8 cellular contexts compared by ENCODE assay signal in the genomic region with DNA sequence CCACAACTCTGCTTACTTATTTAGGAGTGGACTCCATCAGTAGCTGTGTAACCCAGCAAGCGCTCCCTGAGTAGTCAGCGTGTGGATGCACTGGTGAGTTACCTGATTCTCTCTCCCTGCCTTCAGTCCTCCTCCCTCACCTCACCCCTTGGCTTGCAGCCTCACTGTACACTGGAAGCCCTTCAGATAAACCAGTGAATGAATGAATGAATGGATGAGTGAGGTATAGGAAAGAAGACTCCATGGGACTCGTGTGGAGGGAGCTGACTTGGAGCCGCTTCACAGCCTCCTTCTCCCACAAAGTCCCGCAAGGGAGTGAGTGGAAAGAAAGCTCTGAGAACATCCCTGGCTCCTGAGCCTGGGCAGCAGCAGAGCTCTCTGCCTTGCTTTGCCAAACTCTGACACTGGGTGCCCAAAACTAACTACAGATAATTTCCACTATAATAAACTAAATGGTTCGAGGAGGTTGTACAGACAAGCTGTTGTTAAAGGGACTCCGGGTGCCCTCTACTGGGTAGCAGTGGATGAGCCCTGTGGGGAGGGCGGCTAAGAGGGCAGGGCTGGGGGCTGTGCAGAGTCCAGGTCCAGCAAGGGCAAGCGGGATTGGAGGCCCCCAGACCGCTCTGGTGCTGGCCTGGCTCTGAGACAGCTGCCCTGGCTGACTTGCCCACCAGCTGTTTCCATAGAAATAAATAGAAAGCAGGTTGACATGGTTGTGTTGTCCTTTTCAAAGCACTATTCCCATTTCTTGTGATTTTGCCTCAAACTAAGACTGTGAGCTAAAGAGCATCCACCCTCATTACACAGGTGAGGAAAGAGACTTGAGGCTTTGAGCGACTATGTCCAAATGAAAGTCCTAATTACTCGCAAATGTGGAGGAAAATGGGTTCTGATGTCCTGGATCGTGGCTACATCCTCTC.
A peak's percentile ranks its signal among the peaks of the same experiment; 100 is the strongest.
DNase-seq lines count a peak whose midpoint lies in the region; ATAC-seq and TF ChIP-seq lines count a peak whose summit lies in the region.

No MANE protein-coding gene starts in this region.

- ATAC-seq in esophagus mucosa: peak; percentile 43

- H3K27ac ChIP-seq in AG04450 (ENCODE audit: low read depth, low read length) (no peak overlapping the region), PC-9 (no peak overlapping the region)

- no peaks in the 10 kb centered on the region for H3K9me3 ChIP-seq in AG04450 (ENCODE audit: control insufficient read depth, insufficient read depth, low read length)
- peaks cover under 1% of the 10 kb centered on the region; the same call in 1 of the 2 replicates for H3K9me3 ChIP-seq in PC-9 (ENCODE audit: insufficient read depth, low read depth)

- peak; percentile 81 for TF ChIP-seq CTCF in AG04450 (IDR thresholded peaks at IDR 0.05; ENCODE audit: low read depth, low read length)
- peak; percentile 25 for TF ChIP-seq CTCF in GM13976 (IDR thresholded peaks at IDR 0.05; ENCODE audit: borderline replicate concordance, control extremely low read depth, extremely low read depth, insufficient read depth, missing control alignments)
- TF ChIP-seq CTCF in PC-9 (conservative IDR thresholded peaks at IDR 0.05): peak; percentile 69

- CTCF ChIA-PET in AG04450 (lab: Charles Lee) (interaction anchor here (0.6 to 4.3 kb wide), 17 partner anchors 11 to 844 kb away, joined by 3 to 28 read pairs (median 3); no protein-coding TSS in a partner anchor), PC-9 (lab: Charles Lee) (no interaction called here)

- H4K20me1 ChIP-seq in PC-9 (ENCODE audit: insufficient read depth): no peaks in the 10 kb centered on the region

- no peaks in the 10 kb centered on the region for H3K4me1 ChIP-seq in PC-9 (replicated peaks; ENCODE audit: insufficient read depth)

- H3F3A ChIP-seq in PC-9 (ENCODE audit: insufficient read depth, low read depth): no peaks in the 10 kb centered on the region

- H3K4me3 ChIP-seq in AG04450 (ENCODE audit: low read depth, low read length): no peak overlapping the region
- no peak overlapping the region for H3K4me3 ChIP-seq in PC-9

- H3K79me2 ChIP-seq in PC-9 (ENCODE audit: low read depth): no peaks in the 10 kb centered on the region

- DNase-seq in AG04450 (ENCODE audit: low read depth, low spot score) (no peak), GM13976 (ENCODE audit: low spot score) (no peak), PC-9 (peak in 1 of 2 experiments; percentile 32), nucleus accumbens (lab: John Stamatoyannopoulos, UW) (peak in 44 of 56 donors; percentile 10 to 72 (median 37)), NCI-H146 treated with DMSO at 0.1 percent for 48 hours (lab: John Stamatoyannopoulos, UW; ENCODE audit: unreplicated experiment) (no peak), NCI-H1417 (lab: John Stamatoyannopoulos, UW) (no peak)
- DNase-seq in effector CD8-positive, alpha-beta T cell (lab: John Stamatoyannopoulos, UW): no peak

- H3K27me3 ChIP-seq in AG04450 (ENCODE audit: control insufficient read depth, insufficient read depth, low read length) (peaks cover 26% of the 10 kb centered on the region), PC-9 (ENCODE audit: insufficient read depth, low read depth) (no peaks in the 10 kb centered on the region)

- no peaks in the 10 kb centered on the region for H3K36me3 ChIP-seq in PC-9 (ENCODE audit: low read depth)

- H3K4me2 ChIP-seq in PC-9: no peak overlapping the region

- in situ Hi-C loops in GM13976 (cut with MboI; ENCODE audit: low sequenced_read_pairs, unreplicated experiment): loop anchor here (25.0 kb wide), 1 partner anchor 131 kb away; no protein-coding TSS in a partner anchor

- no TSS peak for BruUV-seq in PC-9 (replicated peaks; lab: Mats Ljungman, UMichigan)

- POLR2A ChIA-PET in AG04450 (lab: Yijun Ruan, JAX) (no interaction called here), PC-9 (lab: Charles Lee; ENCODE audit: unreplicated experiment) (no interaction called here)

- H3K9me2 ChIP-seq in PC-9 (ENCODE audit: insufficient read depth): no peaks in the 10 kb centered on the region

- intact Hi-C loops in PC-9 (cut with micrococcal nuclease; ENCODE audit: unreplicated experiment): loop anchor here (5.0 to 10.0 kb wide), 4 partner anchors 287 to 889 kb away; no protein-coding TSS in a partner anchor

- no peak overlapping the region for H2AFZ ChIP-seq in PC-9

Comparison
In these comparisons a context has a peak if more than half of its experiments do, and no peak if none do; other contexts are left out.
1. DNase-seq: peak in nucleus accumbens (44 of 56); none in AG04450 (single experiment), GM13976 (single experiment), NCI-H146 treated with DMSO at 0.1 percent for 48 hours (single experiment), NCI-H1417 (0 of 3) and effector CD8-positive, alpha-beta T cell (single experiment).
2. CTCF ChIP-seq: peak in every context shown above with its lines; median percentile 81 in AG04450; 69 in PC-9; 25 in GM13976.